In genomic region chr20:50561379-50562078, GRCh38 we compare ENCODE assay signal across 8 cellular contexts. TPM values are rescaled to one million over a fixed set of nuclear protein-coding genes. Genes with fewer than 3 reads are reported as not detected.
DNase-seq lines count a peak whose midpoint lies in the region; ATAC-seq and TF ChIP-seq lines count a peak whose summit lies in the region.

No MANE protein-coding gene starts in this region.

- H2BK5ac ChIP-seq in neuronal stem cell (ENCODE audit: low read length), result no peak overlapping the region

- no peaks in the 10 kb centered on the region for H3K79me1 ChIP-seq in neuronal stem cell (ENCODE audit: low read depth, low read length)

- peak overlapping the region; percentile 10 for H3K14ac ChIP-seq in neuronal stem cell (ENCODE audit: low read length)

- no CpG with 5 or more reads among the region's 17 CpGs for WGBS in neuronal stem cell (ENCODE audit: extremely low coverage in 2 of 2, insufficient read length in 2 of 2, insufficient replicate concordance in 1 of 2), 2 donors

- H3K27ac ChIP-seq in neuronal stem cell (replicated peaks; ENCODE audit: low read length), result no peak overlapping the region

- H3K9me3 Mint-ChIP-seq in T-helper 1 cell treated with Interleukin-12 subunit alpha and Interleukin-12 subunit beta and Interleukin-4 antibody, amounts not matched to agents 30 μg/mL and 1 μg/mL, for 36 hours, result no peaks in the 10 kb centered on the region
- no peaks in the 10 kb centered on the region for H3K9me3 Mint-ChIP-seq in type B pancreatic cell

- H3K23ac ChIP-seq in neuronal stem cell (ENCODE audit: low read depth, low read length, poor library complexity), result no peak overlapping the region

- peaks cover 0 to 8% of the 10 kb centered on the region in 2 donors for H3K4me1 ChIP-seq in neuronal stem cell (ENCODE audit: control insufficient read depth in 2 of 2, insufficient read depth in 1 of 2, low read depth in 1 of 2, low read length in 2 of 2)

- H3K27ac Mint-ChIP-seq in T-helper 1 cell treated with Interleukin-12 subunit alpha and Interleukin-12 subunit beta and Interleukin-4 antibody, amounts not matched to agents 30 μg/mL and 1 μg/mL, for 36 hours, result peak overlapping the region; percentile 76
- peak overlapping the region; percentile 70 for H3K27ac Mint-ChIP-seq in type B pancreatic cell

- no peak overlapping the region for H4K8ac ChIP-seq in neuronal stem cell (ENCODE audit: low read depth, low read length)

- H2AFZ ChIP-seq in neuronal stem cell (ENCODE audit: low read length), result no peak overlapping the region

- H2BK120ac ChIP-seq in neuronal stem cell (ENCODE audit: low read depth, low read length), result no peak overlapping the region

- no peak overlapping the region for H4K91ac ChIP-seq in neuronal stem cell (ENCODE audit: low read depth, low read length, poor library complexity)

- peaks cover 0 to 3% of the 10 kb centered on the region in 2 donors for H3K9me3 ChIP-seq in neuronal stem cell (replicated peaks in 1 of 2; ENCODE audit: control insufficient read depth in 2 of 2, insufficient read depth in 1 of 2, low read depth in 1 of 2, low read length in 2 of 2)

- H3K27me3 ChIP-seq in neuronal stem cell (ENCODE audit: control insufficient read depth in 3 of 3, insufficient read depth in 3 of 3, low read depth in 1 of 3, low read length in 3 of 3), result no peaks in the 10 kb centered on the region

- no peak overlapping the region for H2BK12ac ChIP-seq in neuronal stem cell (ENCODE audit: low read length)

- no peak overlapping the region for H2BK15ac ChIP-seq in neuronal stem cell (ENCODE audit: low read length)

- no peak overlapping the region for H3K4ac ChIP-seq in neuronal stem cell (ENCODE audit: low read length)

- TF ChIP-seq CTCF in cardiac fibroblast (IDR thresholded peaks at IDR 0.05; ENCODE audit: low read depth, low read length) (no peak), type B pancreatic cell (conservative IDR thresholded peaks at IDR 0.05) (no peak)

- H3K4me1 Mint-ChIP-seq in T-helper 1 cell treated with Interleukin-12 subunit alpha and Interleukin-12 subunit beta and Interleukin-4 antibody, amounts not matched to agents 30 μg/mL and 1 μg/mL, for 36 hours (ENCODE audit: low read depth), result peaks cover 40% of the 10 kb centered on the region
- H3K4me1 Mint-ChIP-seq in type B pancreatic cell (ENCODE audit: unreplicated experiment), result peaks cover 23% of the 10 kb centered on the region

- H3K36me3 Mint-ChIP-seq in T-helper 1 cell treated with Interleukin-12 subunit alpha and Interleukin-12 subunit beta and Interleukin-4 antibody, amounts not matched to agents 30 μg/mL and 1 μg/mL, for 36 hours (ENCODE audit: low read depth), result peaks cover 46% of the 10 kb centered on the region
- H3K36me3 Mint-ChIP-seq in type B pancreatic cell, result peaks cover 21% of the 10 kb centered on the region

- no peak overlapping the region for H3K18ac ChIP-seq in neuronal stem cell (ENCODE audit: low read length)

- DNase-seq in cardiac fibroblast (ENCODE audit: low read depth in 2 of 2), result peak; percentile 93 to 95
- DNase-seq in neuronal stem cell (ENCODE audit: low spot score), result no peak
- DNase-seq in type B pancreatic cell (ENCODE audit: extremely low spot score, unreplicated experiment), result no peak
- DNase-seq in NCI-H146 (lab: John Stamatoyannopoulos, UW), result no peak
- no peak for DNase-seq in T-helper 9 cell

- H3K36me3 ChIP-seq in neuronal stem cell (replicated peaks in 1 of 2; ENCODE audit: control insufficient read depth in 2 of 2, insufficient read depth in 2 of 2, low read length in 2 of 2), result peaks cover 15 to 69% of the 10 kb centered on the region in 2 donors

- H3K4me2 ChIP-seq in neuronal stem cell (ENCODE audit: insufficient read depth, low read length, poor library complexity, severe bottlenecking), result no peak overlapping the region

- peak overlapping the region; percentile 15 for H3K4me3 Mint-ChIP-seq in T-helper 1 cell treated with Interleukin-12 subunit alpha and Interleukin-12 subunit beta and Interleukin-4 antibody, amounts not matched to agents 30 μg/mL and 1 μg/mL, for 36 hours
- H3K4me3 Mint-ChIP-seq in type B pancreatic cell, result no peak overlapping the region

- H3K4me3 ChIP-seq in cardiac fibroblast (replicated peaks in 1 of 2; ENCODE audit: low read depth in 2 of 2, low read length in 2 of 2), result no peak overlapping the region
- no peak overlapping the region for H3K4me3 ChIP-seq in neuronal stem cell (ENCODE audit: low read length in 2 of 2)

- H3K27me3 Mint-ChIP-seq in T-helper 1 cell treated with Interleukin-12 subunit alpha and Interleukin-12 subunit beta and Interleukin-4 antibody, amounts not matched to agents 30 μg/mL and 1 μg/mL, for 36 hours (ENCODE audit: low read depth), result no peaks in the 10 kb centered on the region
- no peaks in the 10 kb centered on the region for H3K27me3 Mint-ChIP-seq in type B pancreatic cell

- ATAC-seq in GM19025 (IDR thresholded peaks at IDR 0.05; ENCODE audit: low read depth, unreplicated experiment) (peak; percentile 61), GM19324 (IDR thresholded peaks at IDR 0.05; ENCODE audit: low FRiP score, unreplicated experiment) (no peak)

- no peak overlapping the region for H2AK5ac ChIP-seq in neuronal stem cell (ENCODE audit: low read depth, low read length)

- no peak overlapping the region for H3K9ac ChIP-seq in neuronal stem cell (ENCODE audit: low read depth, low read length, poor library complexity)

RNA-seq across cellular contexts. Expression of gene PTPN1, which starts 51.3 kb away (rescaled TPM):
- polyA plus RNA-seq in neuronal stem cell (2013, experiment 1 of 2), result 30.8 TPM
- polyA plus RNA-seq in neuronal stem cell (2013, experiment 2 of 2), result 29.7 TPM
- 26.6 and 27.6 TPM in 2 replicates for total RNA-seq in type B pancreatic cell (ENCODE audit: low replicate concordance)

Comparison
In these comparisons a context has a peak if more than half of its experiments do, and no peak if none do; other contexts are left out.
1. DNase-seq: peak in cardiac fibroblast (2 of 2); none in neuronal stem cell (single experiment), type B pancreatic cell (single experiment), NCI-H146 (single experiment) and T-helper 9 cell (single experiment).